9 cellular contexts compared by ENCODE assay signal in genomic region chr10:79246209-79246581, GRCh38.
A peak's percentile ranks its signal among the peaks of the same experiment; 100 is the strongest.
DNase-seq lines count a peak whose midpoint lies in the region; TF ChIP-seq lines count a peak whose summit lies in the region.
"Had no signal": no experiment of that assay in that cellular context is flagged by ENCODE, and none has a peak within 500 bp of the region (broad histone marks: within the 10 kb centered on the region; RNA-seq: fewer than 3 reads in every experiment).

No MANE protein-coding gene starts in this region.

- no peaks in the 10 kb centered on the region for H3K36me3 ChIP-seq in esophagus muscularis mucosa

- peaks cover 59 to 79% (median 66%) of the 10 kb centered on the region in 3 donors for H3K4me1 Mint-ChIP-seq in IgD-negative memory B cell

- peak overlapping the region in 1 of 4 donors; percentile 14 for H3K4me3 ChIP-seq in esophagus muscularis mucosa

- no peaks in the 10 kb centered on the region for H3K27me3 ChIP-seq in esophagus muscularis mucosa

- TF ChIP-seq POLR2A in esophagus muscularis mucosa (IDR thresholded peaks at IDR 0.05; ENCODE audit: low read depth) = no peak

- TF ChIP-seq CTCF in esophagus muscularis mucosa (IDR thresholded peaks at IDR 0.05) = no peak

- H3K9me3 Mint-ChIP-seq in IgD-negative memory B cell = no peaks in the 10 kb centered on the region
- H3K9me3 Mint-ChIP-seq: T-cell had no signal

- no CpG with 5 or more reads among the region's 14 CpGs for WGBS in esophagus muscularis mucosa

- H3K4me3 Mint-ChIP-seq in IgD-negative memory B cell = peak overlapping the region; percentile 84 to 95 (median 92)

- H3K36me3 Mint-ChIP-seq in IgD-negative memory B cell = no peaks in the 10 kb centered on the region
- H3K36me3 Mint-ChIP-seq: T-cell had no signal

- TF ChIP-seq EP300 in esophagus muscularis mucosa (IDR thresholded peaks at IDR 0.05) = no peak

- H3K27ac Mint-ChIP-seq in IgD-negative memory B cell = peak overlapping the region; percentile 95 to 97 (median 96)

- H3K27me3 Mint-ChIP-seq in IgD-negative memory B cell = peaks cover 2% of the 10 kb centered on the region
- H3K27me3 Mint-ChIP-seq: T-cell had no signal

- DNase-seq in AG08395 (ENCODE audit: low spot score) = peak; percentile 60
- DNase-seq in esophagus muscularis mucosa (ENCODE audit: extremely low spot score) = no peak
- DNase-seq in occipital lobe (lab: John Stamatoyannopoulos, UW) = peak; percentile 72
- DNase-seq in stimulated activated naive CD4-positive, alpha-beta T cell treated with Interleukin-2 at 50 U/mL for 16 hours (lab: John Stamatoyannopoulos, UW) = no peak
- no peak for DNase-seq in RPMI8226
- no peak for DNase-seq in GDM1 (lab: John Stamatoyannopoulos, UW)
- no peak for DNase-seq in GM19238 (ENCODE audit: insufficient read length, low spot score)
- DNase-seq: T-cell had no signal

- intact Hi-C loops in esophagus muscularis mucosa (cut with DNase I) = no loop called here

- peak overlapping the region; percentile 78 to 91 (median 82) for H3K27ac ChIP-seq in esophagus muscularis mucosa (replicated peaks in 1 of 4)

- no peaks in the 10 kb centered on the region for H3K9me3 ChIP-seq in esophagus muscularis mucosa

- H3K4me1 ChIP-seq in esophagus muscularis mucosa = peaks cover 85 to 98% (median 93%) of the 10 kb centered on the region in 4 donors

Comparison
In these comparisons a context has a peak if more than half of its experiments do, and no peak if none do; other contexts are left out.
1. DNase-seq: peak in AG08395 (single experiment) and occipital lobe (single experiment); none in esophagus muscularis mucosa (single experiment), stimulated activated naive CD4-positive, alpha-beta T cell treated with Interleukin-2 at 50 U/mL for 16 hours (single experiment), RPMI8226 (single experiment), GDM1 (single experiment) and GM19238 (single experiment).